1 cellular context compared by ENCODE assay signal in the genomic region with DNA sequence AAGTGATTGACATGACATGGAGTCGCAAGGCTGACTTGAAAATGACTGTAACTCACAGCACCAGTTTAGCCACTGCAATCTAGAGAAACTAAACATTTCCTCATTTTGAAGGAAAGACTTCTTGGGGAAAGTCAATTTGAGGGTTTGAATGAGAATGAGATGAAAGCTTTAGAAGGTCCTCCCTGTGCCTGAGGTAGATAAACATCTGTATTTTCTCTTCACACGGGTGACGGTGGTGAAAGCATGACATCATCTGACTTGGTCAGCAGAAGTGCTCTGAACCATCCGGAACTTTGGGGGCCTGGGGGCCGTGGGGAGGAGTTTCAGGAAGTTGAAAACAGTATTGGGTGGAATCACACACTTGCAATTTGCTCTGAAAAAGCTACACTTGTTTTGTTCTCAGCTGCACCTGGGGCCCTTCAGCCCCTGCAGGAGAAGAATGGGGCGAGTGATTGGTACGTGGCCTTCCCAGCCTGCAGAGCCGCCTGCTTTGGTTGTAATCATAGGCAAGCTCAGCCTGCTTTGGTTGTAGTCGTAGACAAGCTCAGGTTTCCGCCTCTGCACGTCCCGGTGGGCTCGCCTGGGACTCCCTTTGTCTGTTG.
TF ChIP-seq lines count a peak whose summit lies in the region.

No MANE protein-coding gene starts in this region.

TF ChIP-seq in IMR-90, 13 proteins besides CTCF, POLR2A, EP300 and RAD21:
- TF ChIP-seq MAFK (IDR thresholded peaks at IDR 0.05; ENCODE audit: low read depth, low read length) (no peak), NFE2L2 (IDR thresholded peaks at IDR 0.05; ENCODE audit: low read depth, low read length) (no peak), RFX5 (IDR thresholded peaks at IDR 0.05; ENCODE audit: low read depth, low read length) (no peak), CEBPB (IDR thresholded peaks at IDR 0.05; ENCODE audit: low read depth, low read length) (0 out of 2 replicates have a peak, but pooled peaks have one; percentile 8), MAZ (IDR thresholded peaks at IDR 0.05; ENCODE audit: borderline replicate concordance, low read depth, low read length) (peak; percentile 66; the same call in 1 of the 2 replicates)
